In genomic region chr6:141830530-141830929, GRCh38 we compare ENCODE assay signal across 1 cellular context.
TF ChIP-seq lines count a peak whose summit lies in the region.

No MANE protein-coding gene starts in this region.

TF ChIP-seq in H1, 55 proteins besides CTCF, POLR2A, EP300 and RAD21:
- TF ChIP-seq ASH2L (IDR thresholded peaks at IDR 0.05; ENCODE audit: low read length): no peak
- TF ChIP-seq BRCA1 (IDR thresholded peaks at IDR 0.05; ENCODE audit: low read depth, low read length): no peak
- no peak for TF ChIP-seq RBBP5 (IDR thresholded peaks at IDR 0.05; ENCODE audit: borderline replicate concordance, low read depth, low read length)
- no peak for TF ChIP-seq HDAC2 (IDR thresholded peaks at IDR 0.05; ENCODE audit: borderline replicate concordance in 1 of 2, low read depth in 2 of 2, low read length in 2 of 2)
- TF ChIP-seq GABPA (IDR thresholded peaks at IDR 0.05; ENCODE audit: borderline replicate concordance, insufficient read depth, low read length): no peak
- TF ChIP-seq HDAC6 (IDR thresholded peaks at IDR 0.05; ENCODE audit: low read depth, low read length): no peak
- TF ChIP-seq TBP (IDR thresholded peaks at IDR 0.05; ENCODE audit: low read depth, low read length): no peak
- TF ChIP-seq SIX5 (IDR thresholded peaks at IDR 0.05; ENCODE audit: low read depth, low read length): no peak
- no peak for TF ChIP-seq ZNF274 (IDR thresholded peaks at IDR 0.05; ENCODE audit: borderline replicate concordance, extremely low read depth, low read length)
- no peak for TF ChIP-seq NANOG (IDR thresholded peaks at IDR 0.05; ENCODE audit: insufficient read depth, low read depth, low read length, poor library complexity, severe bottlenecking)
- TF ChIP-seq CREB1 (IDR thresholded peaks at IDR 0.05): no peak
- no peak for TF ChIP-seq BCL11A (IDR thresholded peaks at IDR 0.05; ENCODE audit: low read depth in 2 of 2, low read length in 2 of 2)
- TF ChIP-seq CHD2 (IDR thresholded peaks at IDR 0.05; ENCODE audit: low read length): no peak
- TF ChIP-seq, protein P1, sequence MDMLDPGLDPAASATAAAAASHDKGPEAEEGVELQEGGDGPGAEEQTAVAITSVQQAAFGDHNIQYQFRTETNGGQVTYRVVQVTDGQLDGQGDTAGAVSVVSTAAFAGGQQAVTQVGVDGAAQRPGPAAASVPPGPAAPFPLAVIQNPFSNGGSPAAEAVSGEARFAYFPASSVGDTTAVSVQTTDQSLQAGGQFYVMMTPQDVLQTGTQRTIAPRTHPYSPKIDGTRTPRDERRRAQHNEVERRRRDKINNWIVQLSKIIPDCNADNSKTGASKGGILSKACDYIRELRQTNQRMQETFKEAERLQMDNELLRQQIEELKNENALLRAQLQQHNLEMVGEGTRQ (IDR thresholded peaks at IDR 0.05; ENCODE audit: low read length): no peak
- TF ChIP-seq SRF (IDR thresholded peaks at IDR 0.05; ENCODE audit: low read depth, low read length): no peak
- TF ChIP-seq SP4 (IDR thresholded peaks at IDR 0.05; ENCODE audit: low read length): no peak
- no peak for TF ChIP-seq SP2 (IDR thresholded peaks at IDR 0.05; ENCODE audit: low read length)
- TF ChIP-seq CBX5 (IDR thresholded peaks at IDR 0.05; ENCODE audit: low read depth, low read length): no peak
